In the genomic region with DNA sequence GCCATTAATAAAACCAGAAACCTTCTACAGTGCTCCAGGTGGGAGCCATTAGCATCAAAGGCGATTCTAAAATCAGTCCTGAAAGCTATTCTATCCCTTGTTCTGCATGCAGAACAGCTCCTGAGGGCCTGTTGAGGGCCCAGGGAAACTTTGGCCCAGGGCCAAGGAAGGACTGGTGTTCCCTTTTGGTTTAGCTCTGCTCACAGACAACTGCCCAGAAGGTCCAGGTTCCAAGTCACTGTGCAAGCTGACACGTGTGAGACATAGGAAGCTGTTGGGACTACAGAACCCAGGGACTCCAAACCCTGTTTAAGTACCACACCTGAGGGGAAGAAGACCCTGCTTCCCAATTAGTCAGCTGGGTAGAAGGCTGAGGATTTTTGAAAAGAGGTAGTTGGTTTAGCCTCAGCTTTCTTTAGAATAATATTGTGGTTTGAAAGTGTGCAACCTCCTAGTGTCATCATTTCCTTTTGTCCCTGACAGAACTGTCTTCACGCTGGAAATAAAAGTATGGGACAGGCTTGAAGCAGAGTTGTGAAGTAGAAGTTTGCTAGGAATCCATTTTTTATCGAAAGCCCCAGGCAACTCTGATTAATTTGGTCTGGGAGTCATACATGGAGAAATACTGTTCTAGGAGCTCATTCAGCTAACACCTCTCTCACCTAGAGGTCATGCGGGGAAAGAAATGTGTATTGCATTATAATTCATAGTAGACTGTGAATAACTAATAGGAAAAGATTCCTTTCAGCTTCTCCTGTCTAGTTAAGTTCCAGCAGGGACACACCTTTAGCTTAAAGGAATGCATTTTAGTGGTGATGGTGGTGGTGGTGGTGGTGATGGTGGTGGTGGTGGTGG, we compare ENCODE assay signal across 21 cellular contexts. TPM values are rescaled to one million over a fixed set of nuclear protein-coding genes. Genes with fewer than 3 reads are reported as not detected.
DNase-seq lines count a peak whose midpoint lies in the region; ATAC-seq and TF ChIP-seq lines count a peak whose summit lies in the region.
"Had no signal": no experiment of that assay in that cellular context is flagged by ENCODE, and none has a peak within 500 bp of the region (broad histone marks: within the 10 kb centered on the region; RNA-seq: fewer than 3 reads in every experiment).

No MANE protein-coding gene starts in this region.

- no peak overlapping the region for H3K4me3 Mint-ChIP-seq in stimulated activated naive B cell treated with anti-CD40 and anti-IgM and Interleukin-4, amounts not matched to agents 10 μg/mL and 1 μg/mL and 100 μg/mL, for 72 hours

- TF ChIP-seq POLR2A in heart left ventricle (IDR thresholded peaks at IDR 0.05), result no peak

- H3K27me3 ChIP-seq in right atrium auricular region (no peaks in the 10 kb centered on the region), heart left ventricle (peaks cover 0 to 48% (median 0%) of the 10 kb centered on the region in 9 donors)
- H3K27me3 ChIP-seq: vagina had no signal

- no peaks in the 10 kb centered on the region for H3K9me3 Mint-ChIP-seq in stimulated activated naive B cell treated with anti-CD40 and anti-IgM and Interleukin-4, amounts not matched to agents 10 μg/mL and 1 μg/mL and 100 μg/mL, for 72 hours
- H3K9me3 Mint-ChIP-seq: activated T-cell treated with anti-CD3 and anti-CD28 coated beads, Interleukin-2, amount 50 U/mL, for 72 hours had no signal

- no peak for TF ChIP-seq CTCF in right atrium auricular region (IDR thresholded peaks at IDR 0.05)
- no peak for TF ChIP-seq CTCF in heart left ventricle (IDR thresholded peaks at IDR 0.05)

- no peak overlapping the region for H3K27ac Mint-ChIP-seq in stimulated activated naive B cell treated with anti-CD40 and anti-IgM and Interleukin-4, amounts not matched to agents 10 μg/mL and 1 μg/mL and 100 μg/mL, for 72 hours
- H3K27ac Mint-ChIP-seq: activated T-cell treated with anti-CD3 and anti-CD28 coated beads, Interleukin-2, amount 50 U/mL, for 72 hours had no signal

- H3K27me3 Mint-ChIP-seq in stimulated activated naive B cell treated with anti-CD40 and anti-IgM and Interleukin-4, amounts not matched to agents 10 μg/mL and 1 μg/mL and 100 μg/mL, for 72 hours, result peaks cover 7 to 13% of the 10 kb centered on the region in 2 donors

- ATAC-seq in Right ventricle myocardium inferior (no peak), heart left ventricle (no peak), GM21528 (IDR thresholded peaks at IDR 0.05; ENCODE audit: low FRiP score, unreplicated experiment) (no peak), HG03354 (IDR thresholded peaks at IDR 0.05; ENCODE audit: poor library complexity, severe bottlenecking, unreplicated experiment) (no peak)
- ATAC-seq in stimulated activated naive B cell treated with anti-CD40 and anti-IgM and Interleukin-4, amounts not matched to agents 10 μg/mL and 1 μg/mL and 100 μg/mL, for 72 hours (replicated peaks), result no peak
- ATAC-seq: esophagus mucosa, HepG2, right cardiac atrium had no signal

- no peaks in the 10 kb centered on the region for H3K9me3 ChIP-seq in right atrium auricular region
- H3K9me3 ChIP-seq in heart left ventricle, result no peaks in the 10 kb centered on the region
- H3K9me3 ChIP-seq: vagina had no signal

- H3K36me3 ChIP-seq in right atrium auricular region, result no peaks in the 10 kb centered on the region
- no peaks in the 10 kb centered on the region for H3K36me3 ChIP-seq in heart left ventricle
- H3K36me3 ChIP-seq: vagina had no signal

- intact Hi-C loops in Right ventricle myocardium inferior (cut with DNase I), result no loop called here
- intact Hi-C loops in heart left ventricle (cut with DNase I), result no loop called here

- no peaks in the 10 kb centered on the region for H3K36me3 Mint-ChIP-seq in stimulated activated naive B cell treated with anti-CD40 and anti-IgM and Interleukin-4, amounts not matched to agents 10 μg/mL and 1 μg/mL and 100 μg/mL, for 72 hours

- H3K4me1 Mint-ChIP-seq in stimulated activated naive B cell treated with anti-CD40 and anti-IgM and Interleukin-4, amounts not matched to agents 10 μg/mL and 1 μg/mL and 100 μg/mL, for 72 hours, result peaks cover 6 to 24% of the 10 kb centered on the region in 2 donors

- no peak overlapping the region for H3K4me3 ChIP-seq in right atrium auricular region
- H3K4me3 ChIP-seq in heart left ventricle, result no peak overlapping the region
- H3K4me3 ChIP-seq: vagina had no signal

- DNase-seq in Right ventricle myocardium inferior (ENCODE audit: missing footprints) (peak; percentile 78), right atrium auricular region (ENCODE audit: low spot score) (no peak), NOMO-1 treated with DMSO at 0.1 percent for 48 hours (lab: John Stamatoyannopoulos, UW; ENCODE audit: unreplicated experiment) (peak; percentile 89), heart left ventricle (peak in 3 of 5 donors; percentile 36 to 62 (median 47))
- no peak for DNase-seq in stimulated activated naive B cell treated with anti-CD40 and anti-IgM and Interleukin-4, amounts not matched to agents 10 μg/mL and 1 μg/mL and 100 μg/mL, for 72 hours
- no peak for DNase-seq in stimulated activated CD4-positive, alpha-beta T cell treated with anti-CD3 and anti-CD28 coated beads, Interleukin-2, amount 100 ng/mL, for 48 hours
- DNase-seq: activated CD4-positive, CD25-positive, alpha-beta regulatory T cell treated with anti-CD3 and anti-CD28 coated beads, Interleukin-2, amount 50 U/mL, for 72 hours; activated T-cell treated with anti-CD3 and anti-CD28 coated beads, Interleukin-2, amount 50 U/mL, for 72 hours; aorta; C1 segment of cervical spinal cord; NCI-H146; NCI-H774; stimulated activated CD4-positive, alpha-beta T cell treated with anti-CD3 and anti-CD28 coated beads, Interleukin-4, amount 100 ng/mL, for 1 hour had no signal

- H3K27ac ChIP-seq in right atrium auricular region, result no peak overlapping the region
- no peak overlapping the region for H3K27ac ChIP-seq in heart left ventricle
- H3K27ac ChIP-seq: vagina had no signal

- 71 to 73% (median 72%) methylated on average over 5 of the region's 5 CpGs for WGBS in heart left ventricle, 4 donors

- H3K4me1 ChIP-seq in right atrium auricular region (no peaks in the 10 kb centered on the region), heart left ventricle (peaks cover 0 to 26% (median 0%) of the 10 kb centered on the region in 12 donors)
- H3K4me1 ChIP-seq: vagina had no signal

RNA-seq across cellular contexts. Expression of a gene that starts 19.9 kb away (rescaled TPM):
- total RNA-seq in Right ventricle myocardium inferior (1.7 TPM), right atrium auricular region (10 to 100 TPM in 1 of 2 donors, 1 to 10 TPM in 1; 4.8 to 65.3 TPM), heart left ventricle (10 to 100 TPM in 2 of 9 donors, 1 to 10 TPM in 3, under 1 TPM in 4; 0.25 to 84.9 (median 1.6) TPM)
- polyA plus RNA-seq in heart left ventricle, result 10 to 100 TPM in 1 of 2 donors, 1 to 10 TPM in 1; 1.1 to 36.6 TPM
- total RNA-seq: SK-MEL-5 had no signal
- polyA plus RNA-seq: neural cell had no signal

Comparison
In these comparisons a context has a peak if more than half of its experiments do, and no peak if none do; other contexts are left out.
1. DNase-seq: peak in Right ventricle myocardium inferior (single experiment), NOMO-1 treated with DMSO at 0.1 percent for 48 hours (single experiment) and heart left ventricle (3 of 5); none in right atrium auricular region (single experiment), stimulated activated naive B cell treated with anti-CD40 and anti-IgM and Interleukin-4, amounts not matched to agents 10 μg/mL and 1 μg/mL and 100 μg/mL, for 72 hours (single experiment) and stimulated activated CD4-positive, alpha-beta T cell treated with anti-CD3 and anti-CD28 coated beads, Interleukin-2, amount 100 ng/mL, for 48 hours (0 of 2).